In the genomic region with DNA sequence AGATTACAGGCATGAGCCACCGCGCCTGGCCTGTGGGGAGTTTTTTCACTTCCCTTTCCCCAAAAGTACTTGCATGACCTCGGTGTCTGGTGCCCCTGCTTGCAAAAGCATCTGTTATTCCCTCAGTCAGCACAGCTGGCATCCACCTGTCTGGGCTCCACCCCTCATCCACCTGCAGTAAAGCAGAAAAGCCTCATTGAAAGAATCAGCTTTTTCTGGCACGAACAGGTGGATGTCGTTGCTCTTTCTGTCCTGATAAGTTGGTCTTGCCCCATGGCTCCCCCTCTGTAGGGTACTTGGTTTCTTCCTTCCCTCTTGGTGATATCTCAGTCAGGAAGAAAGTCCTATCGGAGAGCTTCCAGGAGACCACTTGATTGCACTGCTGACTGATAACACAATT, we compare ENCODE assay signal across 8 cellular contexts. TPM values are rescaled to one million over a fixed set of nuclear protein-coding genes. Genes with fewer than 3 reads are reported as not detected.
A peak's percentile ranks its signal among the peaks of the same experiment; 100 is the strongest.
DNase-seq lines count a peak whose midpoint lies in the region; ATAC-seq and TF ChIP-seq lines count a peak whose summit lies in the region.

No MANE protein-coding gene starts in this region.

- H3K9me3 ChIP-seq in NT2/D1 (ENCODE audit: insufficient read depth, low read length) = no peaks in the 10 kb centered on the region
- H3K9me3 ChIP-seq in lung (ENCODE audit: control insufficient read depth in 2 of 2, insufficient read depth in 1 of 2, low read length in 1 of 2) = no peaks in the 10 kb centered on the region

- H3K27ac Mint-ChIP-seq in chondrocyte (ENCODE audit: unreplicated experiment) = no peak overlapping the region

- H3K4me1 Mint-ChIP-seq in chondrocyte (ENCODE audit: low read depth) = peaks cover 9% of the 10 kb centered on the region

- H3K9me3 Mint-ChIP-seq in chondrocyte (ENCODE audit: low read depth) = no peaks in the 10 kb centered on the region

- no peaks in the 10 kb centered on the region for H3K36me3 ChIP-seq in NT2/D1 (ENCODE audit: insufficient read depth, insufficient read length, low read length)
- no peaks in the 10 kb centered on the region for H3K36me3 ChIP-seq in lung (ENCODE audit: control insufficient read depth in 2 of 2, insufficient read depth in 2 of 2, low read length in 2 of 2)

- WGBS in lung, 2 donors = 10 to 15% methylated on average over 6 of the region's 6 CpGs

- H3K4me3 Mint-ChIP-seq in chondrocyte (ENCODE audit: unreplicated experiment) = no peak overlapping the region

- DNase-seq in NT2/D1 (ENCODE audit: low read depth, low spot score) (peak; percentile 59), lung (ENCODE audit: low spot score) (peak; percentile 62), chondrocyte (ENCODE audit: low spot score) (no peak), NCI-H226 (no peak)
- no peak for DNase-seq in stimulated activated CD4-positive, alpha-beta T cell treated with anti-CD3 and anti-CD28 coated beads, Interleukin-1b, Interleukin-23, amount 100 ng/mL, for 48 hours

- peak; percentile 68 for ATAC-seq in GM18519 (IDR thresholded peaks at IDR 0.05; ENCODE audit: low FRiP score, unreplicated experiment)
- ATAC-seq in HG03060 (IDR thresholded peaks at IDR 0.05; ENCODE audit: low read depth, unreplicated experiment) = peak; percentile 78
- peak; percentile 51 for ATAC-seq in lung (ENCODE audit: insufficient read depth, low FRiP score)
- no peak for ATAC-seq in HG03159 (IDR thresholded peaks at IDR 0.05; ENCODE audit: unreplicated experiment)

- H3K4me1 ChIP-seq in NT2/D1 (ENCODE audit: insufficient read depth, insufficient read length) = peaks cover 2% of the 10 kb centered on the region
- peaks cover 0 to 7% of the 10 kb centered on the region in 2 donors for H3K4me1 ChIP-seq in lung (ENCODE audit: control insufficient read depth in 2 of 2, insufficient read depth in 2 of 2, low read length in 2 of 2)

- H3K9ac ChIP-seq in NT2/D1 (ENCODE audit: insufficient read length, low read depth) = no peak overlapping the region

- peaks cover 6% of the 10 kb centered on the region for H3K27me3 Mint-ChIP-seq in chondrocyte (ENCODE audit: low read depth)

- H3K27ac ChIP-seq in lung (ENCODE audit: low read depth in 1 of 2, low read length in 1 of 2) = peak overlapping the region in 1 of 2 donors; percentile 50

- H3K4me3 ChIP-seq in NT2/D1 (ENCODE audit: insufficient read length, low read depth) (no peak overlapping the region), lung (no peak overlapping the region)

- H3K27me3 ChIP-seq in NT2/D1 (ENCODE audit: insufficient read depth, insufficient read length) (no peaks in the 10 kb centered on the region), lung (ENCODE audit: control insufficient read depth, insufficient read depth) (no peaks in the 10 kb centered on the region)

- TF ChIP-seq CTCF in lung (IDR thresholded peaks at IDR 0.05; ENCODE audit: control extremely low read depth, extremely low read depth) (no peak), chondrocyte (IDR thresholded peaks at IDR 0.05) (no peak)

- H3K36me3 Mint-ChIP-seq in chondrocyte (ENCODE audit: low read depth) = no peaks in the 10 kb centered on the region

RNA-seq across cellular contexts. Expression of gene WWC1, which starts 37.4 kb away (rescaled TPM):
- total RNA-seq in lung (10 to 100 TPM; 48.4 to 60.8 TPM), chondrocyte (2.1 to 4.9 TPM (median 2.1 TPM) in 3 replicates)
- polyA plus RNA-seq in lung = 10 to 100 TPM; 51.6 to 77.0 TPM

Comparison
In these comparisons a context has a peak if more than half of its experiments do, and no peak if none do; other contexts are left out.
1. DNase-seq: peak in NT2/D1 (single experiment) and lung (single experiment); none in chondrocyte (single experiment), stimulated activated CD4-positive, alpha-beta T cell treated with anti-CD3 and anti-CD28 coated beads, Interleukin-1b, Interleukin-23, amount 100 ng/mL, for 48 hours (single experiment) and NCI-H226 (single experiment).